Comparison of ENCODE assay signal across 32 cellular contexts in genomic region chr22:24730864-24731263, GRCh38. TPM values are rescaled to one million over a fixed set of nuclear protein-coding genes. Genes with fewer than 3 reads are reported as not detected.
DNase-seq lines count a peak whose midpoint lies in the region; ATAC-seq and TF ChIP-seq lines count a peak whose summit lies in the region.
"Had no signal": no experiment of that assay in that cellular context is flagged by ENCODE, and none has a peak within 500 bp of the region (broad histone marks: within the 10 kb centered on the region; RNA-seq: fewer than 3 reads in every experiment).

No MANE protein-coding gene starts in this region.

- H3K4me2 ChIP-seq in DOHH2 (ENCODE audit: low read length), result peak overlapping the region; percentile 39
- H3K4me2 ChIP-seq: KMS-11 had no signal

- peaks cover 25% of the 10 kb centered on the region for H3K4me1 ChIP-seq in DOHH2 (ENCODE audit: control insufficient read depth, low read length)

- H3K9me3 ChIP-seq in DOHH2 (ENCODE audit: control insufficient read depth, insufficient read depth, low read length), result no peaks in the 10 kb centered on the region
- H3K9me3 ChIP-seq: adrenal gland, BLaER1 had no signal

- no peaks in the 10 kb centered on the region for H3F3A ChIP-seq in DOHH2 (ENCODE audit: control insufficient read depth, insufficient read depth)

- H3K27ac Mint-ChIP-seq in nephron, result peak overlapping the region; percentile 94 to 100 (median 97)
- H3K27ac Mint-ChIP-seq: effector memory CD8-positive, alpha-beta T cell; memory B cell; naive thymus-derived CD4-positive, alpha-beta T cell had no signal

- H3K79me2 ChIP-seq in DOHH2 (ENCODE audit: control insufficient read depth, low read length), result no peaks in the 10 kb centered on the region

- no peaks in the 10 kb centered on the region for H3K36me3 Mint-ChIP-seq in nephron (ENCODE audit: low read depth)
- H3K36me3 Mint-ChIP-seq: memory B cell; naive thymus-derived CD4-positive, alpha-beta T cell had no signal

- H3K9me3 Mint-ChIP-seq in nephron, result no peaks in the 10 kb centered on the region
- H3K9me3 Mint-ChIP-seq: effector memory CD8-positive, alpha-beta T cell; memory B cell had no signal

- ATAC-seq in left cardiac atrium (no peak), HG02981 (IDR thresholded peaks at IDR 0.05; ENCODE audit: unreplicated experiment) (no peak)
- ATAC-seq: effector memory CD8-positive, alpha-beta T cell; esophagus mucosa; naive thymus-derived CD4-positive, alpha-beta T cell had no signal

- intact Hi-C loops in left cardiac atrium (cut with DNase I), result no loop called here

- H3K4me3 ChIP-seq in DOHH2 (ENCODE audit: low read length), result peak overlapping the region; percentile 3; the same call in 1 of the 2 replicates
- H3K4me3 ChIP-seq: adrenal gland, BLaER1, SK-N-MC had no signal

- no peaks in the 10 kb centered on the region for H3K36me3 ChIP-seq in DOHH2 (ENCODE audit: control insufficient read depth, low read length)
- H3K36me3 ChIP-seq: adrenal gland, BLaER1 had no signal

- no peaks in the 10 kb centered on the region for H3K9me2 ChIP-seq in DOHH2 (replicated peaks; ENCODE audit: control insufficient read depth, low read length)

- H3K27ac ChIP-seq in DOHH2 (ENCODE audit: low read depth, low read length), result peak overlapping the region; percentile 43
- H3K27ac ChIP-seq: adrenal gland, BLaER1, KMS-11, SK-N-MC had no signal

- peaks cover 62% of the 10 kb centered on the region for H3K4me1 Mint-ChIP-seq in nephron
- H3K4me1 Mint-ChIP-seq: memory B cell had no signal

- no peak for TF ChIP-seq CTCF in DOHH2 (IDR thresholded peaks at IDR 0.05; ENCODE audit: low read depth, low read length, poor library complexity, severe bottlenecking)
- no peak for TF ChIP-seq CTCF in nephron (IDR thresholded peaks at IDR 0.05; ENCODE audit: unreplicated experiment in 3 of 3)

- no peaks in the 10 kb centered on the region for H4K20me1 ChIP-seq in DOHH2 (ENCODE audit: control insufficient read depth, insufficient read depth, low read depth, low read length)
- H4K20me1 ChIP-seq: BLaER1 had no signal

- H3K4me3 Mint-ChIP-seq in nephron, result no peak overlapping the region
- H3K4me3 Mint-ChIP-seq: effector memory CD8-positive, alpha-beta T cell; memory B cell; naive thymus-derived CD4-positive, alpha-beta T cell had no signal

- peak; percentile 56 for DNase-seq in OCI-M1 (lab: John Stamatoyannopoulos, UW)
- peak; percentile 68 for DNase-seq in glomerular visceral epithelial cell (ENCODE audit: extremely low spot score)
- no peak for DNase-seq in left cardiac atrium
- DNase-seq in amygdala (lab: John Stamatoyannopoulos, UW), result no peak
- no peak for DNase-seq in SW 1271 (lab: John Stamatoyannopoulos, UW)
- DNase-seq: activated CD4-positive, alpha-beta T cell treated with anti-CD3 and anti-CD28 coated beads for 4 hours; activated naive CD4-positive, alpha-beta T cell treated with Interleukin-2 at 50 U/mL for 16 hours; activated T-cell treated with anti-CD3 and anti-CD28 coated beads, Interleukin-2, amount 50 U/mL, for 48 hours; adrenal gland; effector memory CD8-positive, alpha-beta T cell; EL; foreskin melanocyte; hypothalamus; kidney; naive thymus-derived CD4-positive, alpha-beta T cell; NCI-H510A treated with DMSO at 0.1 percent for 48 hours; retina; RPMI8226; stimulated activated CD4-positive, alpha-beta T cell treated with anti-CD3 and anti-CD28 coated beads, Interleukin-12 subunit alpha, Interleukin-12 subunit beta, amount 100 ng/mL, for 4 hours; stimulated activated CD4-positive, alpha-beta T cell treated with anti-CD3 and anti-CD28 coated beads, Interleukin-4, amount 100 ng/mL, for 24 hours; stimulated activated naive CD4-positive, alpha-beta T cell; T-helper 2 cell had no signal

- peaks cover 6% of the 10 kb centered on the region; the same call in 1 of the 2 replicates for H3K27me3 ChIP-seq in DOHH2 (ENCODE audit: control insufficient read depth, low read length)
- H3K27me3 ChIP-seq: adrenal gland, BLaER1 had no signal

- H3K27me3 Mint-ChIP-seq in nephron (ENCODE audit: low read depth), result no peaks in the 10 kb centered on the region

RNA-seq across cellular contexts. Expression of gene PIWIL3, which starts 43.7 kb away (rescaled TPM):
- not detected for total RNA-seq in left cardiac atrium
- total RNA-seq: adrenal gland; esophagus mucosa; kidney; naive thymus-derived CD4-positive, alpha-beta T cell; osteoblast; temporal lobe had no signal

Comparison
In these comparisons a context has a peak if more than half of its experiments do, and no peak if none do; other contexts are left out.
1. DNase-seq: peak in OCI-M1 (single experiment) and glomerular visceral epithelial cell (single experiment); none in left cardiac atrium (single experiment), amygdala (0 of 56) and SW 1271 (0 of 2).